Comparison of ENCODE assay signal across 22 cellular contexts in genomic region chr2:134104754-134105153, GRCh38.
A peak's percentile ranks its signal among the peaks of the same experiment; 100 is the strongest.
DNase-seq lines count a peak whose midpoint lies in the region; ATAC-seq and TF ChIP-seq lines count a peak whose summit lies in the region.
"Had no signal": no experiment of that assay in that cellular context is flagged by ENCODE, and none has a peak within 500 bp of the region (broad histone marks: within the 10 kb centered on the region; RNA-seq: fewer than 3 reads in every experiment).

No MANE protein-coding gene starts in this region.

- H3K36me3 Mint-ChIP-seq in natural killer cell treated with Interleukin-12 subunit alpha and Interleukin-12 subunit beta and Interleukin-15 and Interleukin-18, amount 100 ng/mL, for 72 hours, result no peaks in the 10 kb centered on the region

- no peak overlapping the region for H3K4me3 Mint-ChIP-seq in natural killer cell treated with Interleukin-12 subunit alpha and Interleukin-12 subunit beta and Interleukin-15 and Interleukin-18, amount 100 ng/mL, for 72 hours

- no peak overlapping the region for H3K4me3 ChIP-seq in NB4 (ENCODE audit: low read depth, low read length)
- H3K4me3 ChIP-seq: esophagus squamous epithelium, GM12878, left ventricle myocardium inferior, stomach had no signal

- no peak for TF ChIP-seq CTCF in NB4 (IDR thresholded peaks at IDR 0.05; ENCODE audit: low read depth, low read length)

- H3K27ac Mint-ChIP-seq in natural killer cell treated with Interleukin-12 subunit alpha and Interleukin-12 subunit beta and Interleukin-15 and Interleukin-18, amount 100 ng/mL, for 72 hours, result no peak overlapping the region

- TF ChIP-seq POLR2A in NB4 (IDR thresholded peaks at IDR 0.05; ENCODE audit: extremely low read depth, insufficient read length), result no peak

- peaks cover 0 to 20% of the 10 kb centered on the region in 2 donors for H3K27me3 Mint-ChIP-seq in natural killer cell treated with Interleukin-12 subunit alpha and Interleukin-12 subunit beta and Interleukin-15 and Interleukin-18, amount 100 ng/mL, for 72 hours

- peaks cover 8% of the 10 kb centered on the region in 2 donors for H3K4me1 Mint-ChIP-seq in natural killer cell treated with Interleukin-12 subunit alpha and Interleukin-12 subunit beta and Interleukin-15 and Interleukin-18, amount 100 ng/mL, for 72 hours (ENCODE audit: low read depth in 2 of 2)

- no peaks in the 10 kb centered on the region for H3K9me3 Mint-ChIP-seq in natural killer cell treated with Interleukin-12 subunit alpha and Interleukin-12 subunit beta and Interleukin-15 and Interleukin-18, amount 100 ng/mL, for 72 hours

- ATAC-seq in natural killer cell treated with Interleukin-12 subunit alpha and Interleukin-12 subunit beta and Interleukin-15 and Interleukin-18, amount 100 ng/mL, for 72 hours, result peak; percentile 73 to 86
- ATAC-seq: GM12878 had no signal

- DNase-seq in activated CD4-positive, alpha-beta T cell treated with anti-CD3 and anti-CD28 coated beads for 4 hours, result peak; percentile 26 to 36
- DNase-seq in activated CD4-positive, alpha-beta T cell treated with anti-CD3 and anti-CD28 coated beads for 1 hour, result no peak
- DNase-seq in NB4 (ENCODE audit: low read depth) (peak; percentile 23), retina (no peak), NCI-H2081 treated with DMSO at 0.1 percent for 48 hours (lab: John Stamatoyannopoulos, UW) (no peak), DMS 273 (lab: John Stamatoyannopoulos, UW; ENCODE audit: unreplicated experiment) (no peak)
- peak; percentile 21 for DNase-seq in activated naive CD4-positive, alpha-beta T cell treated with anti-CD3 and anti-CD28 coated beads, Interleukin-2, amount 50 U/mL, for 16 hours
- no peak for DNase-seq in natural killer cell treated with Interleukin-12 subunit alpha and Interleukin-12 subunit beta and Interleukin-15 and Interleukin-18, amount 100 ng/mL, for 72 hours (ENCODE audit: low spot score)
- DNase-seq: activated CD8-positive, alpha-beta memory T cell treated with anti-CD3 and anti-CD28 coated beads for 24 hours; aorta; BE2C; cerebellar nuclear complex; esophagus squamous epithelium; GF-D8; glutamatergic neuron; left ventricle myocardium inferior; NCI-H1092; NCI-H2081; NCI-H510A treated with DMSO at 0.1 percent for 48 hours; stomach; trophoblast cell had no signal

Comparison
In these comparisons a context has a peak if more than half of its experiments do, and no peak if none do; other contexts are left out.
1. DNase-seq: peak in activated CD4-positive, alpha-beta T cell treated with anti-CD3 and anti-CD28 coated beads for 4 hours (2 of 2), NB4 (single experiment) and activated naive CD4-positive, alpha-beta T cell treated with anti-CD3 and anti-CD28 coated beads, Interleukin-2, amount 50 U/mL, for 16 hours (single experiment); none in activated CD4-positive, alpha-beta T cell treated with anti-CD3 and anti-CD28 coated beads for 1 hour (single experiment), natural killer cell treated with Interleukin-12 subunit alpha and Interleukin-12 subunit beta and Interleukin-15 and Interleukin-18, amount 100 ng/mL, for 72 hours (single experiment), retina (single experiment), NCI-H2081 treated with DMSO at 0.1 percent for 48 hours (single experiment) and DMS 273 (single experiment).